ENCODE assay signal across 1 cellular context in the genomic region with DNA sequence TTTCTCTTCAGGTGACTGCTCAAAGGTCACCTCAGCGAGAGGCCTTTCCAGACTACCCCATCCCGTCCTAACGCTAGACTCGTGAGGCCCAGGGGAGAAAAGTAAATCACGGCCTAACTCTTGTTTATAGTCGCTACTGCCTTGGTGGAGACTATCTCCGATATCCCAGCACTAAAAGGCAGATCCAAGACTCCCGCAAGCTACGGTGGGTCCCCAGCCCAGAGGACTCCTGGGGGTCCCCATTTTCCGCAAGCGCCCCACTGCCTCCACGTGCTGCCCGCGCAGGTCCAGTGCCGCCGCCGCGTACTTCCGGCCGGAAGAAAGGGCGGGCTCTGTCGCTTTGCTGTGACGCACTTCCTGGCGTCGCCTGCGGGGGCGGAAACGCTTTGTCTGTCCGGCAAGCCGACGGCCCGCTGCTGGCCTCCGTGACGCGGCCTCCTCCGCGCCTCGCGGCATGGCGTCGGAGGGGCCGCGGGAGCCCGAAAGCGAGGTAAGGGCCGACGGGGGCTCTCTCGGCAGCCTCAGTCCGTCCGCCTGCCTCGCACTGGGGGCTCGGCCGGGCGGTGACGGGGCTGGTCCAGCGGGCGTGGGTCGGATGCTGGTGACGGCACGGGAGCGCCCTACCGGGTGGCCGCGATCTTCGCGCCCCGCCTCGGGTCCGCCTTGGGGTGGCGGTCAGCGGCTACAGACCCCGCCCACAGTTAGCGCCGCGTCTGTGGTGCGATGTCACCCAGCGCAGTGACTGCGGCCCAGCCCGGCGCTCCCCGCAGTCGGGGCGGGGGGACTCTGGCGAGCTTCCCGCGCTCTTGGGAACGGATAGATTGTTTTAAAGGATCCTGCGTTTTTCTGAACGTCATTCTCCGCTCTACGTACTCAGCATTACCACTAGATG.
TF ChIP-seq lines count a peak whose summit lies in the region.

A gene with protein sequence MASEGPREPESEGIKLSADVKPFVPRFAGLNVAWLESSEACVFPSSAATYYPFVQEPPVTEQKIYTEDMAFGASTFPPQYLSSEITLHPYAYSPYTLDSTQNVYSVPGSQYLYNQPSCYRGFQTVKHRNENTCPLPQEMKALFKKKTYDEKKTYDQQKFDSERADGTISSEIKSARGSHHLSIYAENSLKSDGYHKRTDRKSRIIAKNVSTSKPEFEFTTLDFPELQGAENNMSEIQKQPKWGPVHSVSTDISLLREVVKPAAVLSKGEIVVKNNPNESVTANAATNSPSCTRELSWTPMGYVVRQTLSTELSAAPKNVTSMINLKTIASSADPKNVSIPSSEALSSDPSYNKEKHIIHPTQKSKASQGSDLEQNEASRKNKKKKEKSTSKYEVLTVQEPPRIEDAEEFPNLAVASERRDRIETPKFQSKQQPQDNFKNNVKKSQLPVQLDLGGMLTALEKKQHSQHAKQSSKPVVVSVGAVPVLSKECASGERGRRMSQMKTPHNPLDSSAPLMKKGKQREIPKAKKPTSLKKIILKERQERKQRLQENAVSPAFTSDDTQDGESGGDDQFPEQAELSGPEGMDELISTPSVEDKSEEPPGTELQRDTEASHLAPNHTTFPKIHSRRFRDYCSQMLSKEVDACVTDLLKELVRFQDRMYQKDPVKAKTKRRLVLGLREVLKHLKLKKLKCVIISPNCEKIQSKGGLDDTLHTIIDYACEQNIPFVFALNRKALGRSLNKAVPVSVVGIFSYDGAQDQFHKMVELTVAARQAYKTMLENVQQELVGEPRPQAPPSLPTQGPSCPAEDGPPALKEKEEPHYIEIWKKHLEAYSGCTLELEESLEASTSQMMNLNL (plus strand): TSS at position 378 of the 892 bp plus-strand sequence. CDS start 77 bp downstream, at position 455.

TF ChIP-seq in H1, 55 proteins besides CTCF, POLR2A, EP300 and RAD21 (continued from another document):
- peak; percentile 100 for TF ChIP-seq PHF8 (conservative IDR thresholded peaks at IDR 0.05; ENCODE audit: low read depth, low read length)
- no peak for TF ChIP-seq ZNF274 (IDR thresholded peaks at IDR 0.05; ENCODE audit: borderline replicate concordance, extremely low read depth, low read length)
- TF ChIP-seq CEBPB (IDR thresholded peaks at IDR 0.05; ENCODE audit: low read depth, low read length) = no peak
- peak; percentile 8; the same call in 1 of the 2 replicates for TF ChIP-seq JUND (IDR thresholded peaks at IDR 0.05; ENCODE audit: low read length)
- no peak for TF ChIP-seq RNF2 (IDR thresholded peaks at IDR 0.05; ENCODE audit: borderline replicate concordance, low read depth, low read length, missing control alignments, poor library complexity, severe bottlenecking)
- TF ChIP-seq CTBP2 (IDR thresholded peaks at IDR 0.05; ENCODE audit: borderline replicate concordance, insufficient read depth, insufficient read length, low read length) = peak; percentile 37
- TF ChIP-seq, protein P1, sequence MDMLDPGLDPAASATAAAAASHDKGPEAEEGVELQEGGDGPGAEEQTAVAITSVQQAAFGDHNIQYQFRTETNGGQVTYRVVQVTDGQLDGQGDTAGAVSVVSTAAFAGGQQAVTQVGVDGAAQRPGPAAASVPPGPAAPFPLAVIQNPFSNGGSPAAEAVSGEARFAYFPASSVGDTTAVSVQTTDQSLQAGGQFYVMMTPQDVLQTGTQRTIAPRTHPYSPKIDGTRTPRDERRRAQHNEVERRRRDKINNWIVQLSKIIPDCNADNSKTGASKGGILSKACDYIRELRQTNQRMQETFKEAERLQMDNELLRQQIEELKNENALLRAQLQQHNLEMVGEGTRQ (IDR thresholded peaks at IDR 0.05; ENCODE audit: low read length) = peak; percentile 65
- TF ChIP-seq BRCA1 (IDR thresholded peaks at IDR 0.05; ENCODE audit: low read depth, low read length) = no peak; the same call in 1 of the 2 replicates
